Comparison of ENCODE assay signal across 20 cellular contexts in the genomic region with DNA sequence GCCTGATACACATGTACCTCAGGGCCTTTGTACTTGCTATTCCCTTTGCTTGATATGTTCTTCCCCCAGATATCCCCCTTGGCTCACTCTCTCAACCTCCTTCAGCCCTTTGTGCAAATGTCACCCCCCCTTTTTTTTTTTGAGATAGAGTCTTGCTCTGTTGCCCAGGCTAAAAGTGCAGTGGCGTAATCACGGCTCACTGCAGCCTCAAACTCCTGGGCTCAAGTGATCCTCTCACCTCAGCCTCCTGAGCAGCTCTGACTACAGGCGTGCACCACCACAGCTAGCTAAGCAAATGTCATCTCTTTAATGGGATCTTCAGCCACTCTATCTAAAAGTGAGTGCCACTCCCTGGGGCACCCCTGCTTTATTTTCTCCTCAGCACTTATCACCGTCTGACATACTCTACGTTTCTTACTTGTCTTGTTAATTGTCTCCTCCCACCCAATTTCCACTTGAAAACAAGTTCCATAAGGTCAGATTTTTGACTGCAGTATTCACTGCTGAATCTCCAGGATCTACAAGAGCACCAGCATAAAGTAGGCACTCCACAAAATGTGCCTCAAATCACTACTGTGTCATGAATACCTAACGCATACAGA. TPM values are rescaled to one million over a fixed set of nuclear protein-coding genes. Genes with fewer than 3 reads are reported as not detected.
A peak's percentile ranks its signal among the peaks of the same experiment; 100 is the strongest.
DNase-seq lines count a peak whose midpoint lies in the region; ATAC-seq lines count a peak whose summit lies in the region.
"Had no signal": no experiment of that assay in that cellular context is flagged by ENCODE, and none has a peak within 500 bp of the region (broad histone marks: within the 10 kb centered on the region; RNA-seq: fewer than 3 reads in every experiment).

No MANE protein-coding gene starts in this region.

- H3K9me3 Mint-ChIP-seq in stimulated activated naive CD8-positive, alpha-beta T cell treated with anti-CD3 and anti-CD28 coated beads, Interleukin-15, amount 100 ng/mL, for 72 hours: peaks cover 0 to 5% of the 10 kb centered on the region in 2 donors
- no peaks in the 10 kb centered on the region for H3K9me3 Mint-ChIP-seq in activated T-helper 17 cell treated with anti-CD3 and anti-CD28 coated beads, Interleukin-2, amount 50 U/mL, for 72 hours
- no peaks in the 10 kb centered on the region for H3K9me3 Mint-ChIP-seq in immature natural killer cell
- no peaks in the 10 kb centered on the region for H3K9me3 Mint-ChIP-seq in activated CD4-positive, alpha-beta memory T cell treated with anti-CD3 and anti-CD28 coated beads, Interleukin-2, amount 10 ng/mL, durations not matched to agents 7 days and 5 days
- H3K9me3 Mint-ChIP-seq: activated CD4-positive, alpha-beta T cell treated with anti-CD3 and anti-CD28 coated beads, Interleukin-2, amount 10 ng/mL, durations not matched to agents 24 days and 14 days; activated naive CD4-positive, alpha-beta T cell treated with anti-CD3 and anti-CD28 coated beads for 36 hours had no signal

- peaks cover 61% of the 10 kb centered on the region for H3K36me3 Mint-ChIP-seq in activated T-helper 17 cell treated with anti-CD3 and anti-CD28 coated beads, Interleukin-2, amount 50 U/mL, for 72 hours (ENCODE audit: low read depth)
- peaks cover 0 to 6% (median 5%) of the 10 kb centered on the region in 3 donors for H3K36me3 Mint-ChIP-seq in immature natural killer cell
- peaks cover 39% of the 10 kb centered on the region for H3K36me3 Mint-ChIP-seq in activated CD4-positive, alpha-beta memory T cell treated with anti-CD3 and anti-CD28 coated beads, Interleukin-2, amount 10 ng/mL, durations not matched to agents 7 days and 5 days (ENCODE audit: low read depth)

- DNase-seq in stimulated activated naive CD8-positive, alpha-beta T cell treated with anti-CD3 and anti-CD28 coated beads, Interleukin-15, Interleukin-2, amounts not matched to agents 100 U/mL and 50 U/mL, for 24 hours: no peak
- DNase-seq in stimulated activated naive CD8-positive, alpha-beta T cell treated with anti-CD3 and anti-CD28 coated beads, Interleukin-15, amount 100 ng/mL, for 72 hours: no peak
- DNase-seq in immature natural killer cell (no peak), OCI-M2 (lab: John Stamatoyannopoulos, UW; ENCODE audit: unreplicated experiment) (no peak), NCI-H82 treated with DMSO at 0.1 percent for 48 hours (lab: John Stamatoyannopoulos, UW; ENCODE audit: unreplicated experiment) (no peak)
- DNase-seq in activated CD4-positive, alpha-beta memory T cell treated with anti-CD3 and anti-CD28 coated beads, Interleukin-2, amount 10 ng/mL, durations not matched to agents 7 days and 5 days: no peak
- DNase-seq: activated CD4-positive, alpha-beta T cell treated with anti-CD3 and anti-CD28 coated beads, Interleukin-2, amount 10 ng/mL, durations not matched to agents 24 days and 14 days; activated naive CD4-positive, alpha-beta T cell treated with anti-CD3 and anti-CD28 coated beads for 36 hours; DMS79 treated with DMSO at 0.1 percent for 48 hours; KG1; left ventricle myocardium inferior; MV-4-11; NCI-H187; NCI-H2227 treated with DMSO at 0.1 percent for 48 hours; NCI-H82; PC-9; SHP77 treated with DMSO at 0.1 percent for 48 hours; stimulated activated CD4-positive, alpha-beta T cell treated with anti-CD3 and anti-CD28 coated beads, Interleukin-15, amount 100 ng/mL, for 24 hours had no signal

- CTCF ChIA-PET in activated CD4-positive, alpha-beta memory T cell treated with anti-CD3 and anti-CD28 coated beads, Interleukin-2, amount 10 ng/mL, durations not matched to agents 7 days and 5 days (lab: Charles Lee): no interaction called here

- H3K27ac Mint-ChIP-seq in stimulated activated naive CD8-positive, alpha-beta T cell treated with anti-CD3 and anti-CD28 coated beads, Interleukin-15, amount 100 ng/mL, for 72 hours: peak overlapping the region in 1 of 2 donors; percentile 14
- H3K27ac Mint-ChIP-seq in activated T-helper 17 cell treated with anti-CD3 and anti-CD28 coated beads, Interleukin-2, amount 50 U/mL, for 72 hours: peak overlapping the region; percentile 7
- H3K27ac Mint-ChIP-seq in immature natural killer cell: peak overlapping the region in 4 of 6 donors; percentile 29 to 57 (median 42)
- H3K27ac Mint-ChIP-seq in activated CD4-positive, alpha-beta memory T cell treated with anti-CD3 and anti-CD28 coated beads, Interleukin-2, amount 10 ng/mL, durations not matched to agents 7 days and 5 days: no peak overlapping the region
- H3K27ac Mint-ChIP-seq: activated CD4-positive, alpha-beta T cell treated with anti-CD3 and anti-CD28 coated beads, Interleukin-2, amount 10 ng/mL, durations not matched to agents 24 days and 14 days; activated naive CD4-positive, alpha-beta T cell treated with anti-CD3 and anti-CD28 coated beads for 36 hours had no signal

- peaks cover 30% of the 10 kb centered on the region for H3K4me1 Mint-ChIP-seq in stimulated activated naive CD8-positive, alpha-beta T cell treated with anti-CD3 and anti-CD28 coated beads, Interleukin-15, amount 100 ng/mL, for 72 hours
- H3K4me1 Mint-ChIP-seq in activated T-helper 17 cell treated with anti-CD3 and anti-CD28 coated beads, Interleukin-2, amount 50 U/mL, for 72 hours: peaks cover 17% of the 10 kb centered on the region
- peaks cover 51 to 59% of the 10 kb centered on the region in 2 donors for H3K4me1 Mint-ChIP-seq in immature natural killer cell
- H3K4me1 Mint-ChIP-seq in activated CD4-positive, alpha-beta memory T cell treated with anti-CD3 and anti-CD28 coated beads, Interleukin-2, amount 10 ng/mL, durations not matched to agents 7 days and 5 days: peaks cover 7% of the 10 kb centered on the region

- H3K4me3 Mint-ChIP-seq in stimulated activated naive CD8-positive, alpha-beta T cell treated with anti-CD3 and anti-CD28 coated beads, Interleukin-15, amount 100 ng/mL, for 72 hours: no peak overlapping the region
- no peak overlapping the region for H3K4me3 Mint-ChIP-seq in activated T-helper 17 cell treated with anti-CD3 and anti-CD28 coated beads, Interleukin-2, amount 50 U/mL, for 72 hours
- H3K4me3 Mint-ChIP-seq in immature natural killer cell: no peak overlapping the region
- no peak overlapping the region for H3K4me3 Mint-ChIP-seq in activated CD4-positive, alpha-beta memory T cell treated with anti-CD3 and anti-CD28 coated beads, Interleukin-2, amount 10 ng/mL, durations not matched to agents 7 days and 5 days
- H3K4me3 Mint-ChIP-seq: activated CD4-positive, alpha-beta T cell treated with anti-CD3 and anti-CD28 coated beads, Interleukin-2, amount 10 ng/mL, durations not matched to agents 24 days and 14 days; activated naive CD4-positive, alpha-beta T cell treated with anti-CD3 and anti-CD28 coated beads for 36 hours had no signal

- H3K27me3 Mint-ChIP-seq in stimulated activated naive CD8-positive, alpha-beta T cell treated with anti-CD3 and anti-CD28 coated beads, Interleukin-15, amount 100 ng/mL, for 72 hours: no peaks in the 10 kb centered on the region
- no peaks in the 10 kb centered on the region for H3K27me3 Mint-ChIP-seq in activated T-helper 17 cell treated with anti-CD3 and anti-CD28 coated beads, Interleukin-2, amount 50 U/mL, for 72 hours
- peaks cover 0 to 4% (median 2%) of the 10 kb centered on the region in 3 donors for H3K27me3 Mint-ChIP-seq in immature natural killer cell (ENCODE audit: low read depth in 3 of 3)
- H3K27me3 Mint-ChIP-seq in activated CD4-positive, alpha-beta memory T cell treated with anti-CD3 and anti-CD28 coated beads, Interleukin-2, amount 10 ng/mL, durations not matched to agents 7 days and 5 days: no peaks in the 10 kb centered on the region
- H3K27me3 Mint-ChIP-seq: activated CD4-positive, alpha-beta T cell treated with anti-CD3 and anti-CD28 coated beads, Interleukin-2, amount 10 ng/mL, durations not matched to agents 24 days and 14 days had no signal

- peak; percentile 32 for ATAC-seq in stimulated activated naive CD8-positive, alpha-beta T cell treated with anti-CD3 and anti-CD28 coated beads, Interleukin-15, Interleukin-2, amounts not matched to agents 100 U/mL and 50 U/mL, for 24 hours
- ATAC-seq in stimulated activated naive CD8-positive, alpha-beta T cell treated with anti-CD3 and anti-CD28 coated beads, Interleukin-15, amount 100 ng/mL, for 72 hours: no peak
- ATAC-seq in activated T-helper 17 cell treated with anti-CD3 and anti-CD28 coated beads, Interleukin-2, amount 50 U/mL, for 72 hours (replicated peaks): no peak
- ATAC-seq: mucosa of descending colon had no signal

- POLR2A ChIA-PET in activated CD4-positive, alpha-beta memory T cell treated with anti-CD3 and anti-CD28 coated beads, Interleukin-2, amount 10 ng/mL, durations not matched to agents 7 days and 5 days (lab: Charles Lee): no interaction called here

RNA-seq across cellular contexts. Expression of a gene that starts 14.6 kb away (rescaled TPM):
- 10 to 100 TPM; 43.4 to 51.1 TPM for total RNA-seq in activated T-helper 17 cell treated with anti-CD3 and anti-CD28 coated beads, Interleukin-2, amount 50 U/mL, for 72 hours
- 10 to 100 TPM; 55.5 to 82.3 (median 63.7) TPM for polyA plus RNA-seq in immature natural killer cell
- total RNA-seq in activated CD4-positive, alpha-beta memory T cell treated with anti-CD3 and anti-CD28 coated beads, Interleukin-2, amount 10 ng/mL, durations not matched to agents 7 days and 5 days: 10 to 100 TPM; 52.7 to 57.8 TPM

RNA-seq across cellular contexts. Expression of a gene that starts 16.7 kb away (rescaled TPM):
- 100 to 1,000 TPM in 1 of 2 donors, 10 to 100 TPM in 1; 58.0 to 110 TPM for total RNA-seq in activated T-helper 17 cell treated with anti-CD3 and anti-CD28 coated beads, Interleukin-2, amount 50 U/mL, for 72 hours
- polyA plus RNA-seq in immature natural killer cell: 1 to 10 TPM; 4.8 to 8.7 (median 5.6) TPM
- 10 to 100 TPM; 33.4 to 37.2 TPM for total RNA-seq in activated CD4-positive, alpha-beta memory T cell treated with anti-CD3 and anti-CD28 coated beads, Interleukin-2, amount 10 ng/mL, durations not matched to agents 7 days and 5 days

RNA-seq across cellular contexts. Expression of a gene that starts 39.7 kb away (rescaled TPM):
- total RNA-seq in activated T-helper 17 cell treated with anti-CD3 and anti-CD28 coated beads, Interleukin-2, amount 50 U/mL, for 72 hours: 10 to 100 TPM; 20.3 to 27.1 TPM
- polyA plus RNA-seq in immature natural killer cell: under 1 TPM in 2 of 3 donors, not detected in 1; 0.46 to 0.48 TPM
- 1 to 10 TPM; 7.2 to 8.0 TPM for total RNA-seq in activated CD4-positive, alpha-beta memory T cell treated with anti-CD3 and anti-CD28 coated beads, Interleukin-2, amount 10 ng/mL, durations not matched to agents 7 days and 5 days
